11 cellular contexts compared by ENCODE assay signal in the genomic region with DNA sequence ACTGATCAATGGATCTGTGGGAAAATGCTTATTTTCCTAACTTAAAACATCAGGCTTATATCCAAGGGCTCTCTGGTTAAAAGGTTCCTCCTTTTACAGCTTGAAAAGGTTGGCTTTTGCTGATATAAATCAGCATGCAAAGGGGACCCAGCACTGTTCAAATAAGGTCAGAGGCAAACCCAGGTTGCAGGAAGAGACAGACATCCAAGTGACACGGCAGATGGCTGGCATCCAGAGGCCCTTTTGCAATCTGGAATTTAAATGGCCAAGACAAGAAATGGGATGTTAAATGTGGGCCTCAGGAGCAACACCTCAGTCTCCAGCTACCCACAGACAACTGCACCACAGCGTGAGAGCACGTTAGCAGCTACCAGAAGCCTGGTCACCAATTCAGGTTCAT. TPM values are rescaled to one million over a fixed set of nuclear protein-coding genes. Genes with fewer than 3 reads are reported as not detected.
DNase-seq lines count a peak whose midpoint lies in the region; ATAC-seq and TF ChIP-seq lines count a peak whose summit lies in the region.
"Had no signal": no experiment of that assay in that cellular context is flagged by ENCODE, and none has a peak within 500 bp of the region (broad histone marks: within the 10 kb centered on the region; RNA-seq: fewer than 3 reads in every experiment).

No MANE protein-coding gene starts in this region.

- TF ChIP-seq EP300 in sigmoid colon (IDR thresholded peaks at IDR 0.05): no peak

- ATAC-seq in GM18505 (IDR thresholded peaks at IDR 0.05; ENCODE audit: unreplicated experiment): no peak
- no peak for ATAC-seq in activated CD4-positive, CD25-positive, alpha-beta regulatory T cell treated with anti-CD3 and anti-CD28 coated beads, Interleukin-2, amount 50 U/mL, for 24 hours
- ATAC-seq: GM12878 had no signal

- H3K4me2 ChIP-seq in hepatocyte: peak overlapping the region; percentile 38
- H3K4me2 ChIP-seq: BLaER1 had no signal

- no peaks in the 10 kb centered on the region for H3K9me3 ChIP-seq in hepatocyte (ENCODE audit: low read depth)
- no peaks in the 10 kb centered on the region for H3K9me3 ChIP-seq in sigmoid colon
- H3K9me3 ChIP-seq: BLaER1, upper lobe of left lung had no signal

- 53% methylated on average over 3 of the region's 3 CpGs for WGBS in hepatocyte (ENCODE audit: low lambda C conversion rate, missing lambda C conversion rate)
- 75 to 77% methylated on average over 3 of the region's 3 CpGs for WGBS in sigmoid colon, 2 donors

- DNase-seq in DMS 273 (lab: John Stamatoyannopoulos, UW; ENCODE audit: unreplicated experiment) (peak; percentile 62), LNCaP clone FGC (ENCODE audit: low read depth) (peak; percentile 63), hepatocyte (ENCODE audit: low spot score) (no peak), sigmoid colon (no peak), glomerular visceral epithelial cell (ENCODE audit: extremely low spot score) (no peak), DMS153 treated with DMSO at 0.1 percent for 48 hours (lab: John Stamatoyannopoulos, UW; ENCODE audit: unreplicated experiment) (no peak)
- DNase-seq: upper lobe of left lung had no signal

- no peak overlapping the region for H2AFZ ChIP-seq in hepatocyte

- no peaks in the 10 kb centered on the region for H4K20me1 ChIP-seq in hepatocyte (ENCODE audit: insufficient read depth, poor library complexity, severe bottlenecking)

- H3K36me3 ChIP-seq in hepatocyte (replicated peaks; ENCODE audit: insufficient read depth, low read depth) (no peaks in the 10 kb centered on the region), sigmoid colon (no peaks in the 10 kb centered on the region)
- H3K36me3 ChIP-seq: BLaER1 had no signal

- intact Hi-C loops in sigmoid colon (cut with DNase I): loop anchor here (5.0 kb wide), 1 partner anchor 34 kb away; no protein-coding TSS in a partner anchor

- TF ChIP-seq CTCF in LNCaP clone FGC (IDR thresholded peaks at IDR 0.05; ENCODE audit: control insufficient read depth, extremely low read depth, insufficient read depth) (no peak), hepatocyte (IDR thresholded peaks at IDR 0.05; ENCODE audit: poor library complexity) (no peak), sigmoid colon (IDR thresholded peaks at IDR 0.05) (no peak)

- peaks cover 63% of the 10 kb centered on the region for H3K79me2 ChIP-seq in hepatocyte

- peaks cover 46% of the 10 kb centered on the region for H3K4me1 ChIP-seq in hepatocyte (ENCODE audit: insufficient read depth)
- H3K4me1 ChIP-seq in sigmoid colon: peaks cover 0 to 38% (median 26%) of the 10 kb centered on the region in 4 donors

- no peak for TF ChIP-seq POLR2A in sigmoid colon (IDR thresholded peaks at IDR 0.05)
- no peak for TF ChIP-seq POLR2A in GM18505 (IDR thresholded peaks at IDR 0.05; ENCODE audit: borderline replicate concordance, extremely low read depth, insufficient read depth, insufficient read length)

- H3K27ac ChIP-seq in hepatocyte (peak overlapping the region; percentile 82), sigmoid colon (peak overlapping the region in 3 of 4 donors; percentile 66 to 82 (median 77))
- H3K27ac ChIP-seq: BLaER1 had no signal

- H3K27me3 ChIP-seq in hepatocyte (no peaks in the 10 kb centered on the region), sigmoid colon (no peaks in the 10 kb centered on the region)
- H3K27me3 ChIP-seq: upper lobe of left lung had no signal

- no peak overlapping the region for H3K4me3 ChIP-seq in LNCaP clone FGC (ENCODE audit: low read depth, low read length)
- no peak overlapping the region for H3K4me3 ChIP-seq in hepatocyte
- no peak overlapping the region for H3K4me3 ChIP-seq in sigmoid colon
- H3K4me3 ChIP-seq: BLaER1, GM12878, upper lobe of left lung had no signal

- no peaks in the 10 kb centered on the region for H3K9me2 ChIP-seq in hepatocyte (replicated peaks; ENCODE audit: insufficient read depth)

RNA-seq across cellular contexts. Expression of gene SH3BP5, which starts 6.3 kb away (rescaled TPM):
- total RNA-seq in hepatocyte (16.3 and 19.9 TPM in 2 replicates), sigmoid colon (10 to 100 TPM; 25.1 to 40.4 (median 31.9) TPM)
- polyA plus RNA-seq in hepatocyte (15.9 and 17.0 TPM in 2 replicates), sigmoid colon (10 to 100 TPM in 2 of 3 donors, 1 to 10 TPM in 1; 5.5 to 31.2 (median 21.6) TPM)

Comparison
In these comparisons a context has a peak if more than half of its experiments do, and no peak if none do; other contexts are left out.
1. DNase-seq: peak in DMS 273 (single experiment) and LNCaP clone FGC (single experiment); none in hepatocyte (single experiment), sigmoid colon (single experiment), glomerular visceral epithelial cell (single experiment) and DMS153 treated with DMSO at 0.1 percent for 48 hours (single experiment).